In genomic region chr4:30770049-30770549, GRCh38 we compare ENCODE assay signal across 19 cellular contexts. TPM values are rescaled to one million over a fixed set of nuclear protein-coding genes. Genes with fewer than 3 reads are reported as not detected.
DNase-seq lines count a peak whose midpoint lies in the region; ATAC-seq and TF ChIP-seq lines count a peak whose summit lies in the region.
"Had no signal": no experiment of that assay in that cellular context is flagged by ENCODE, and none has a peak within 500 bp of the region (broad histone marks: within the 10 kb centered on the region; RNA-seq: fewer than 3 reads in every experiment).

No MANE protein-coding gene starts in this region.

- H3K4me3 ChIP-seq in RWPE2 (ENCODE audit: severe bottlenecking) (no peak overlapping the region), fibroblast of mammary gland (ENCODE audit: control insufficient read depth, low read depth, low read length) (no peak overlapping the region), skeletal muscle cell (ENCODE audit: low read depth, low read length) (no peak overlapping the region)
- H3K4me3 ChIP-seq: lung had no signal

- H3K27ac Mint-ChIP-seq in osteocyte (ENCODE audit: unreplicated experiment): no peak overlapping the region
- H3K27ac Mint-ChIP-seq: activated naive CD8-positive, alpha-beta T cell treated with anti-CD3 and anti-CD28 coated beads, Interleukin-2, amount 50 U/mL, for 24 hours had no signal

- H3K36me3 Mint-ChIP-seq in osteocyte (ENCODE audit: unreplicated experiment): peaks cover 9% of the 10 kb centered on the region

- H3K4me3 Mint-ChIP-seq in osteocyte (ENCODE audit: unreplicated experiment): no peak overlapping the region
- H3K4me3 Mint-ChIP-seq: activated naive CD8-positive, alpha-beta T cell treated with anti-CD3 and anti-CD28 coated beads, Interleukin-2, amount 50 U/mL, for 24 hours had no signal

- H3K9me3 Mint-ChIP-seq in osteocyte (ENCODE audit: unreplicated experiment): no peaks in the 10 kb centered on the region
- H3K9me3 Mint-ChIP-seq: activated naive CD8-positive, alpha-beta T cell treated with anti-CD3 and anti-CD28 coated beads, Interleukin-2, amount 50 U/mL, for 24 hours had no signal

- ATAC-seq in RWPE2 (ENCODE audit: low read depth) (peak; percentile 89), HG03460 (IDR thresholded peaks at IDR 0.05; ENCODE audit: unreplicated experiment) (no peak)
- ATAC-seq: activated naive CD8-positive, alpha-beta T cell treated with anti-CD3 and anti-CD28 coated beads, Interleukin-2, amount 50 U/mL, for 24 hours had no signal

- H3K4me1 ChIP-seq in RWPE2 (ENCODE audit: insufficient read depth, poor library complexity, severe bottlenecking): peaks cover 45% of the 10 kb centered on the region

- peak overlapping the region; percentile 92 for H3K27ac ChIP-seq in RWPE2 (ENCODE audit: poor library complexity, severe bottlenecking)
- H3K27ac ChIP-seq: 22Rv1, SK-N-MC had no signal

- H3K36me3 ChIP-seq in RWPE2 (ENCODE audit: low read depth): no peaks in the 10 kb centered on the region

- peak; percentile 4 for DNase-seq in NCI-H2029 (lab: John Stamatoyannopoulos, UW)
- DNase-seq in NCI-H2029 treated with DMSO at 0.1 percent for 48 hours (lab: John Stamatoyannopoulos, UW): no peak
- no peak for DNase-seq in RWPE2 (ENCODE audit: low spot score)
- DNase-seq in fibroblast of mammary gland (ENCODE audit: low read depth): peak; percentile 71
- DNase-seq in skeletal muscle cell (ENCODE audit: low read depth): peak; percentile 71
- DNase-seq in osteocyte (ENCODE audit: extremely low spot score, unreplicated experiment): no peak
- no peak for DNase-seq in SW480 (ENCODE audit: low spot score)
- DNase-seq: activated CD8-positive, alpha-beta memory T cell treated with anti-CD3 and anti-CD28 coated beads, Interleukin-2, amount 50 U/mL, for 48 hours; activated naive CD8-positive, alpha-beta T cell treated with anti-CD3 and anti-CD28 coated beads, Interleukin-2, amount 50 U/mL, for 24 hours; Caco-2; effector CD4-positive, alpha-beta T cell; NCI-H1092; NCI-H526; nucleus accumbens; trophoblast cell had no signal

- peaks cover 54% of the 10 kb centered on the region for H3K4me1 Mint-ChIP-seq in osteocyte (ENCODE audit: unreplicated experiment)
- H3K4me1 Mint-ChIP-seq: activated naive CD8-positive, alpha-beta T cell treated with anti-CD3 and anti-CD28 coated beads, Interleukin-2, amount 50 U/mL, for 24 hours had no signal

- H3K9me3 ChIP-seq in RWPE2 (ENCODE audit: severe bottlenecking): no peaks in the 10 kb centered on the region
- H3K9me3 ChIP-seq: Caco-2 had no signal

- no peaks in the 10 kb centered on the region for H3K27me3 Mint-ChIP-seq in osteocyte (ENCODE audit: unreplicated experiment)
- H3K27me3 Mint-ChIP-seq: activated naive CD8-positive, alpha-beta T cell treated with anti-CD3 and anti-CD28 coated beads, Interleukin-2, amount 50 U/mL, for 24 hours had no signal

- H3K27me3 ChIP-seq in RWPE2 (ENCODE audit: insufficient read depth, poor library complexity, severe bottlenecking): no peaks in the 10 kb centered on the region

- TF ChIP-seq CTCF in RWPE2 (IDR thresholded peaks at IDR 0.05; ENCODE audit: poor library complexity, severe bottlenecking) (no peak), fibroblast of mammary gland (conservative IDR thresholded peaks at IDR 0.05; ENCODE audit: control insufficient read depth, insufficient read depth, low read depth, low read length) (no peak), osteocyte (IDR thresholded peaks at IDR 0.05) (no peak)

RNA-seq across cellular contexts. Expression of gene PCDH7, which starts 49.9 kb away (rescaled TPM):
- total RNA-seq in osteocyte: 139 and 147 TPM in 2 replicates

Comparison
In these comparisons a context has a peak if more than half of its experiments do, and no peak if none do; other contexts are left out.
1. DNase-seq: peak in NCI-H2029 (single experiment), fibroblast of mammary gland (single experiment) and skeletal muscle cell (single experiment); none in NCI-H2029 treated with DMSO at 0.1 percent for 48 hours (single experiment), RWPE2 (single experiment), osteocyte (single experiment) and SW480 (single experiment).